8 cellular contexts compared by ENCODE assay signal in genomic region chr3:75579981-75580782, GRCh38.
DNase-seq lines count a peak whose midpoint lies in the region; ATAC-seq and TF ChIP-seq lines count a peak whose summit lies in the region.
"Not testable (repeated sequence)": the region's sequence is repeated elsewhere in the genome, so short reads cannot be mapped to it uniquely, and the experiment has no call there.

No MANE protein-coding gene starts in this region.

- TF ChIP-seq RAD21 in SK-N-SH (IDR thresholded peaks at IDR 0.05; ENCODE audit: low read length), result peak; percentile 46

- peak overlapping the region; percentile 63 for H3K4me3 Mint-ChIP-seq in CD8-positive, alpha-beta T cell
- peak overlapping the region in 1 of 2 donors; percentile 51 for H3K4me3 Mint-ChIP-seq in activated T-cell treated with anti-CD3 and anti-CD28 coated beads, Interleukin-2, amount 50 U/mL, for 72 hours
- H3K4me3 Mint-ChIP-seq in dendritic cell treated with granulocyte-macrophage colony-stimulating factor and Interleukin-4, amounts not matched to agents 40 ng/mL and 50 ng/mL, for 4 days, result peak overlapping the region; percentile 70

- TF ChIP-seq CTCF in CD8-positive, alpha-beta T cell (IDR thresholded peaks at IDR 0.05), result peak; percentile 56
- TF ChIP-seq CTCF in SK-N-SH (IDR thresholded peaks at IDR 0.05) (peak; percentile 52), parathyroid adenoma (IDR thresholded peaks at IDR 0.05) (peak; percentile 58)

- not testable (repeated sequence) for H3K9me3 ChIP-seq in CD8-positive, alpha-beta T cell (ENCODE audit: low read length); SK-N-SH; iPS-20b (ENCODE audit: insufficient read depth, low read depth, low read length); parathyroid adenoma (ENCODE audit: control insufficient read depth, low read length)

- H3K4me3 ChIP-seq in CD8-positive, alpha-beta T cell (ENCODE audit: low read depth, low read length); parathyroid adenoma (ENCODE audit: low read depth, low read length): not testable (repeated sequence)
- H3K4me3 ChIP-seq in SK-N-SH (ENCODE audit: low read depth in 2 of 2, low read length in 1 of 2) (peak overlapping the region; percentile 45 to 60), iPS-20b (ENCODE audit: low read length) (peak overlapping the region; percentile 63; the same call in 1 of the 2 replicates)

- not testable (repeated sequence) for H3K9ac ChIP-seq in SK-N-SH; iPS-20b (ENCODE audit: low read depth, low read length); parathyroid adenoma

- not testable (repeated sequence) for TF ChIP-seq EP300 in SK-N-SH (IDR thresholded peaks at IDR 0.05; ENCODE audit: borderline replicate concordance in 1 of 2, low read depth in 1 of 2, low read length in 1 of 2)

- not testable (repeated sequence) for ATAC-seq in CD8-positive, alpha-beta T cell; stimulated activated naive CD8-positive, alpha-beta T cell treated with anti-CD3 and anti-CD28 coated beads, Interleukin-15, Interleukin-2, amounts not matched to agents 100 U/mL and 50 U/mL, for 24 hours
- peak in 1 of 2 donors; percentile 32 for ATAC-seq in activated T-cell treated with anti-CD3 and anti-CD28 coated beads, Interleukin-2, amount 50 U/mL, for 72 hours (replicated peaks in 1 of 2)

- H3K9me3 Mint-ChIP-seq in CD8-positive, alpha-beta T cell; activated T-cell treated with anti-CD3 and anti-CD28 coated beads, Interleukin-2, amount 50 U/mL, for 72 hours; dendritic cell treated with granulocyte-macrophage colony-stimulating factor and Interleukin-4, amounts not matched to agents 40 ng/mL and 50 ng/mL, for 4 days: not testable (repeated sequence)

- H3K36me3 ChIP-seq in CD8-positive, alpha-beta T cell (ENCODE audit: insufficient read depth, low read length); SK-N-SH (replicated peaks in 1 of 2; ENCODE audit: control insufficient read depth in 1 of 2, insufficient read depth in 2 of 2, low read length in 1 of 2); iPS-20b (ENCODE audit: insufficient read depth, low read depth, low read length); parathyroid adenoma (ENCODE audit: control insufficient read depth, insufficient read depth, low read length): not testable (repeated sequence)

- H4K20me1 ChIP-seq in SK-N-SH (ENCODE audit: insufficient read depth), result not testable (repeated sequence)

- H3K27me3 Mint-ChIP-seq in CD8-positive, alpha-beta T cell (ENCODE audit: low read depth), result peaks cover 35% of the 10 kb centered on the region
- peaks cover 14% of the 10 kb centered on the region for H3K27me3 Mint-ChIP-seq in activated T-cell treated with anti-CD3 and anti-CD28 coated beads, Interleukin-2, amount 50 U/mL, for 72 hours (ENCODE audit: low read depth)
- H3K27me3 Mint-ChIP-seq in dendritic cell treated with granulocyte-macrophage colony-stimulating factor and Interleukin-4, amounts not matched to agents 40 ng/mL and 50 ng/mL, for 4 days, result peaks cover 44% of the 10 kb centered on the region

- 0% methylated on average over 3 of the region's 67 CpGs for WGBS in SK-N-SH (ENCODE audit: low lambda C conversion rate)

- H3K27me3 ChIP-seq in CD8-positive, alpha-beta T cell (ENCODE audit: insufficient read depth, low read length); SK-N-SH (ENCODE audit: insufficient read depth); parathyroid adenoma (ENCODE audit: control insufficient read depth, insufficient read depth, low read length): not testable (repeated sequence)
- H3K27me3 ChIP-seq in iPS-20b (ENCODE audit: insufficient read depth, low read length), result peaks cover 43% of the 10 kb centered on the region

- not testable (repeated sequence) for H3K9me2 ChIP-seq in SK-N-SH

- H3K36me3 Mint-ChIP-seq in CD8-positive, alpha-beta T cell; activated T-cell treated with anti-CD3 and anti-CD28 coated beads, Interleukin-2, amount 50 U/mL, for 72 hours (ENCODE audit: insufficient read depth in 2 of 2); dendritic cell treated with granulocyte-macrophage colony-stimulating factor and Interleukin-4, amounts not matched to agents 40 ng/mL and 50 ng/mL, for 4 days (ENCODE audit: low read depth): not testable (repeated sequence)

- H3K27ac Mint-ChIP-seq in CD8-positive, alpha-beta T cell; activated T-cell treated with anti-CD3 and anti-CD28 coated beads, Interleukin-2, amount 50 U/mL, for 72 hours; dendritic cell treated with granulocyte-macrophage colony-stimulating factor and Interleukin-4, amounts not matched to agents 40 ng/mL and 50 ng/mL, for 4 days: not testable (repeated sequence)

- not testable (repeated sequence) for H3K4me1 ChIP-seq in CD8-positive, alpha-beta T cell (ENCODE audit: insufficient read depth, low read length); SK-N-SH (ENCODE audit: control insufficient read depth in 1 of 2, insufficient read depth in 2 of 2, low read depth in 1 of 2, low read length in 1 of 2); parathyroid adenoma
- H3K4me1 ChIP-seq in iPS-20b (ENCODE audit: insufficient read depth, low read length), result peaks cover 11% of the 10 kb centered on the region; the same call in 1 of the 2 replicates

- H2AFZ ChIP-seq in SK-N-SH (ENCODE audit: low read depth) (peak overlapping the region; percentile 91; the same call in 1 of the 2 replicates), parathyroid adenoma (peak overlapping the region; percentile 89)

- CTCF ChIA-PET in CD8-positive, alpha-beta T cell (lab: Charles Lee), result interaction anchor here (1.3 kb wide), 1 partner anchor 322 kb away, joined by 3 read pairs; no protein-coding TSS in a partner anchor
- CTCF ChIA-PET in SK-N-SH (lab: Yijun Ruan, JAX), result interaction anchor here (0.7 to 1.7 kb wide), 3 partner anchors 60 to 151 kb away, joined by 3 to 6 read pairs (median 4); no protein-coding TSS in a partner anchor

- POLR2A ChIA-PET in CD8-positive, alpha-beta T cell (lab: Charles Lee); SK-N-SH (lab: Yijun Ruan, JAX): not testable (repeated sequence)

- H3K4me2 ChIP-seq in SK-N-SH (peak overlapping the region; percentile 85; the same call in 1 of the 2 replicates), parathyroid adenoma (ENCODE audit: low read length) (peak overlapping the region; percentile 29)

- not testable (repeated sequence) for H3K79me2 ChIP-seq in SK-N-SH (ENCODE audit: insufficient read depth); parathyroid adenoma

- not testable (repeated sequence) for H3F3A ChIP-seq in SK-N-SH (replicated peaks; ENCODE audit: insufficient read depth)

- H3K27ac ChIP-seq in CD8-positive, alpha-beta T cell (ENCODE audit: low read depth, low read length); SK-N-SH (ENCODE audit: low read depth in 2 of 2, low read length in 1 of 2); iPS-20b (ENCODE audit: low read length): not testable (repeated sequence)
- H3K27ac ChIP-seq in parathyroid adenoma, result peak overlapping the region; percentile 71

- not testable (repeated sequence) for H3K4me1 Mint-ChIP-seq in CD8-positive, alpha-beta T cell (ENCODE audit: low read depth); activated T-cell treated with anti-CD3 and anti-CD28 coated beads, Interleukin-2, amount 50 U/mL, for 72 hours (ENCODE audit: low read depth); dendritic cell treated with granulocyte-macrophage colony-stimulating factor and Interleukin-4, amounts not matched to agents 40 ng/mL and 50 ng/mL, for 4 days (ENCODE audit: low read depth)

- peak in 6 of 7 experiments; percentile 21 to 55 (median 34) for DNase-seq in CD8-positive, alpha-beta T cell
- peak; percentile 34 for DNase-seq in HK-2 (ENCODE audit: unreplicated experiment)
- DNase-seq in SK-N-SH, result peak; percentile 73
- DNase-seq in activated T-cell treated with anti-CD3 and anti-CD28 coated beads, Interleukin-2, amount 50 U/mL, for 72 hours, result peak; percentile 42 to 55
- peak; percentile 68 for DNase-seq in stimulated activated naive CD8-positive, alpha-beta T cell treated with anti-CD3 and anti-CD28 coated beads, Interleukin-15, Interleukin-2, amounts not matched to agents 100 U/mL and 50 U/mL, for 24 hours

- intact Hi-C loops in CD8-positive, alpha-beta T cell (cut with DNase I, micrococcal nuclease); dendritic cell treated with granulocyte-macrophage colony-stimulating factor and Interleukin-4, amounts not matched to agents 40 ng/mL and 50 ng/mL, for 4 days (cut with micrococcal nuclease): not testable (repeated sequence)

TF ChIP-seq in SK-N-SH, 30 proteins besides CTCF, POLR2A, EP300 and RAD21:
- peak; percentile 33; the same call in 1 of the 2 replicates for TF ChIP-seq SMC3 (IDR thresholded peaks at IDR 0.05; ENCODE audit: low read depth, low read length)
